In the genomic region with DNA sequence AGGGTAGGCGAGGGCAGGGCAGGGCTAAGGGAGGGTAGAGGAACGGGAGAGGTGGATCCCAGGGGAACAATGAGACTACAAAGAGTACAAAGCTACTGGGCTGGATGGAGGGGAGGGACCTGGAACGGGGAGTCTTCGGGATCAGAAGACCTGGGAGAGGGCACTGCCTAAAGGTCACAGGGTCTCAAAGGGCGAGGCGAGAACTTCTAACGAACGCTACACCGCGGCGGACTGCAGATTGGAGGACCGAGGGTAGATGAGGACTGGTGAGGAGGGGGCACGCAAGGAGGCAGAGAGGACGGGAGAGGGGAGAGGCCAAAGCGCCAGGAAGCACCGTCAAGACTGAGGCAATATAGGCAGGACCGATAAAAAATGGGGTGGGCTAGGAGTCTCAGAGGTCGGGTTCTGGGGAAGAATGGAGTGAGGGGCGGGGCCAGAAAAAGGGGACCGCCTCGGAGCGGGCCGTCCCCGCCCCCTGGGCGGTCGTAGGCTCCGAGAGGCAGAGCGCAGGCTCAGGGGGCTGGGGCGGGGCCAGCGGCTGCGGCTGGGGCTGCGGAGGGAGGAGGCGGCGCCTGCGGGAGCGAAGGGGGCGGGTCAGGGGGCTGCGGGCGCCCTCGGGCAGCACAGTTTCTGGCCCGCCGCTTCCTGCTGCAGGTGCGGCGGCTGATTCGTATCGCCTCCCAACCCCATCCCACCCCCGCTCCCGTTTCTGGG, we compare ENCODE assay signal across 8 cellular contexts. TPM values are rescaled to one million over a fixed set of nuclear protein-coding genes. Genes with fewer than 3 reads are reported as not detected.
DNase-seq lines count a peak whose midpoint lies in the region; ATAC-seq, FAIRE-seq and TF ChIP-seq lines count a peak whose summit lies in the region.

No MANE protein-coding gene starts in this region.

- no TSS peak for BruUV-seq in PC-3 (replicated peaks; lab: Mats Ljungman, UMichigan)

- H3K4me3 ChIP-seq in PC-3 (ENCODE audit: low read length) (peak overlapping the region; percentile 55), heart left ventricle (peak overlapping the region; percentile 14 to 58 (median 48)), thyroid gland (replicated peaks in 1 of 3) (peak overlapping the region in 1 of 3 donors; percentile 32)

- H3K9me2 ChIP-seq in PC-3 (replicated peaks; ENCODE audit: low read length) = no peaks in the 10 kb centered on the region

- H3K4me2 ChIP-seq in PC-3 (ENCODE audit: low read length) = peak overlapping the region; percentile 72

- H3K36me3 ChIP-seq in PC-3 (ENCODE audit: low read depth, low read length) (no peaks in the 10 kb centered on the region), heart left ventricle (no peaks in the 10 kb centered on the region), thyroid gland (no peaks in the 10 kb centered on the region)

- H3K4me1 ChIP-seq in PC-3 (ENCODE audit: insufficient read depth, low read length) (peaks cover 16% of the 10 kb centered on the region; the same call in 1 of the 2 replicates), heart left ventricle (peaks cover 0 to 61% (median 24%) of the 10 kb centered on the region in 12 donors), thyroid gland (peaks cover 50 to 53% of the 10 kb centered on the region in 2 donors)

- H3K9me3 ChIP-seq in PC-3 (ENCODE audit: low read length) = no peaks in the 10 kb centered on the region
- H3K9me3 ChIP-seq in heart left ventricle = no peaks in the 10 kb centered on the region
- no peaks in the 10 kb centered on the region for H3K9me3 ChIP-seq in thyroid gland

- no peak overlapping the region for H3K9ac ChIP-seq in PC-3 (ENCODE audit: low read length)

- peak; percentile 62 for FAIRE-seq in GM12892 (lab: Jason Lieb, UNC)

- TF ChIP-seq CTCF in PC-3 (conservative IDR thresholded peaks at IDR 0.05; ENCODE audit: low read depth, low read length) = no peak
- no peak for TF ChIP-seq CTCF in heart left ventricle (IDR thresholded peaks at IDR 0.05)
- TF ChIP-seq CTCF in thyroid gland (IDR thresholded peaks at IDR 0.05) = no peak

- H4K20me1 ChIP-seq in PC-3 (ENCODE audit: low read length) = 0 out of 2 replicates have a peak, but pooled peaks cover 4% of the 10 kb centered on the region

- POLR2A ChIA-PET in PC-3 (lab: Charles Lee; ENCODE audit: unreplicated experiment) = no interaction called here

- H3K79me2 ChIP-seq in PC-3 (ENCODE audit: low read length) = no peaks in the 10 kb centered on the region

- 1 to 2% (median 2%) methylated on average over 38 to 48 of the region's 48 CpGs for WGBS in heart left ventricle, 4 donors
- WGBS in thyroid gland, 2 donors = 2 to 3% methylated on average over 44 to 45 of the region's 48 CpGs

- peak overlapping the region; percentile 76 for H2AFZ ChIP-seq in PC-3 (ENCODE audit: low read length)

- intact Hi-C loops in PC-3 (cut with micrococcal nuclease) = no loop called here
- intact Hi-C loops in heart left ventricle (cut with DNase I) = no loop called here
- intact Hi-C loops in posterior cingulate gyrus (cut with DNase I) = loop anchor here (5.0 kb wide), 1 partner anchor 403 kb away; a partner anchor contains a TSS
- intact Hi-C loops in thyroid gland (cut with DNase I) = no loop called here

- TF ChIP-seq POLR2A in GM12892 (IDR thresholded peaks at IDR 0.05; ENCODE audit: low read depth, low read length) = no peak
- peak in 1 of 2 donors; percentile 34 for TF ChIP-seq POLR2A in heart left ventricle (IDR thresholded peaks at IDR 0.05)
- peak; percentile 36 to 62 for TF ChIP-seq POLR2A in thyroid gland (IDR thresholded peaks at IDR 0.05)

- CTCF ChIA-PET in PC-3 (lab: Charles Lee) = interaction anchor here (0.5 kb wide), 1 partner anchor 257 kb away, joined by 6 read pairs; no protein-coding TSS in a partner anchor

- H3K27me3 ChIP-seq in PC-3 (ENCODE audit: low read length) (no peaks in the 10 kb centered on the region), heart left ventricle (peaks cover 2 to 75% (median 26%) of the 10 kb centered on the region in 9 donors), thyroid gland (no peaks in the 10 kb centered on the region)

- H3K27ac ChIP-seq in PC-3 (ENCODE audit: low read length) = no peak overlapping the region
- H3K27ac ChIP-seq in heart left ventricle = peak overlapping the region in 10 of 12 donors; percentile 24 to 92 (median 66)
- peak overlapping the region; percentile 53 to 84 (median 71) for H3K27ac ChIP-seq in thyroid gland

- ATAC-seq in PC-3 (peak; percentile 28), heart left ventricle (peak; percentile 41 to 59 (median 54))

- H3F3A ChIP-seq in PC-3 (ENCODE audit: low read length, unreplicated experiment) = no peaks in the 10 kb centered on the region

- DNase-seq in GM12892 (ENCODE audit: insufficient read length) (peak; percentile 80), HuH-7.5 (ENCODE audit: low spot score) (peak; percentile 42), PC-3 (peak; percentile 80), heart left ventricle (peak; percentile 84 to 93 (median 89)), posterior cingulate gyrus (peak; percentile 80 to 98 (median 90)), thyroid gland (peak; percentile 91 to 93), NK-92 (lab: John Stamatoyannopoulos, UW; ENCODE audit: unreplicated experiment) (no peak)
- DNase-seq in activated T-helper 9 cell treated with anti-CD3 and anti-CD28 coated beads, Interleukin-2, amount 50 U/mL, for 16 hours (ENCODE audit: low read depth) = peak; percentile 56

RNA-seq across cellular contexts. Expression of a gene that starts 1.3 kb away (rescaled TPM):
- polyA plus RNA-seq in GM12892 (2012; ENCODE audit: missing spikeins) = 3.0 TPM
- total RNA-seq in PC-3 (2014; rRNA removed) (3.1 and 3.6 TPM in 2 replicates), heart left ventricle (1 to 10 TPM in 8 of 9 donors, under 1 TPM in 1; 0.87 to 4.4 (median 2.5) TPM), thyroid gland (10 to 100 TPM in 3 of 4 donors, 1 to 10 TPM in 1; 5.9 to 32.8 (median 17.2) TPM)
- 1 to 10 TPM; 1.7 to 3.3 TPM for polyA plus RNA-seq in heart left ventricle

RNA-seq across cellular contexts. Expression of a gene that starts 34.9 kb away (rescaled TPM):
- polyA plus RNA-seq in GM12892 (2012; ENCODE audit: missing spikeins) = 2.3 TPM
- 1.2 and 3.0 TPM in 2 replicates for total RNA-seq in PC-3 (2014; rRNA removed)
- under 1 TPM in 4 of 9 donors, not detected in 5; 0.28 to 0.89 (median 0.66) TPM for total RNA-seq in heart left ventricle
- polyA plus RNA-seq in heart left ventricle = under 1 TPM; 0.36 to 0.61 TPM
- total RNA-seq in thyroid gland = 1 to 10 TPM in 2 of 4 donors, under 1 TPM in 2; 0.46 to 3.4 (median 1.5) TPM

RNA-seq across cellular contexts. Expression of a gene that starts 45.7 kb away (rescaled TPM):
- polyA plus RNA-seq in GM12892 (2012; ENCODE audit: missing spikeins) = 16.3 TPM
- 130 and 152 TPM in 2 replicates for total RNA-seq in PC-3 (2014; rRNA removed)
- 100 to 1,000 TPM in 3 of 9 donors, 10 to 100 TPM in 6; 66.2 to 162 (median 74.3) TPM for total RNA-seq in heart left ventricle
- 100 to 1,000 TPM in 1 of 2 donors, 10 to 100 TPM in 1; 91.5 to 155 TPM for polyA plus RNA-seq in heart left ventricle
- total RNA-seq in thyroid gland = 100 to 1,000 TPM in 2 of 4 donors, 10 to 100 TPM in 2; 76.4 to 114 (median 100) TPM

RNA-seq across cellular contexts. Expression of a gene that starts 53.6 kb away (rescaled TPM):
- 28.7 TPM for polyA plus RNA-seq in GM12892 (2012; ENCODE audit: missing spikeins)
- total RNA-seq in PC-3 (2014; rRNA removed) (165 and 210 TPM in 2 replicates), heart left ventricle (10 to 100 TPM in 4 of 9 donors, 1 to 10 TPM in 5; 6.1 to 18.0 (median 9.0) TPM), thyroid gland (10 to 100 TPM; 12.9 to 27.5 (median 19.0) TPM)
- 10 to 100 TPM in 1 of 2 donors, 1 to 10 TPM in 1; 9.6 to 12.1 TPM for polyA plus RNA-seq in heart left ventricle
